Comparison of ENCODE assay signal across 1 cellular context in the genomic region with DNA sequence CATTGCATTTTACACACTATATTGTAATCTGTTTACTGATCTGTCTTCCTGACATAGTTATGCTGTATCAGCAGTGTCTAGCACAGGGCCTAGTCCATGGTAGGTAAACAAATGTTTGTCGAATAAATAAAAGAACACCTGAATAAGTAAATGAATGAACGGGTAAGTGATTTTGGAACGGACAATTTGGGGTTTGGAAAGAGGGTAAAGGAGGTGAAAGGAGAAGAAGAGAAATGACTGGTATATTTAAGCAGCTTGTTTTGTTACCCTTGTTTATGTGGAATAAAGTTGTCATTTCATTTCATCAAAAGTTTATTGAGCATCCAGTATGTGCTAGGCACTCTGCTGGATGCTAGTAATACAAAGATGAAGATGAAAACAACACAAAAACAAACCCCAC.
A peak's percentile ranks its signal among the peaks of the same experiment; 100 is the strongest.
TF ChIP-seq lines count a peak whose summit lies in the region.

HEPN1 (plus strand) TSS at position 301 of the 400 bp plus-strand sequence.

TF ChIP-seq in HepG2, 621 proteins besides CTCF, POLR2A, EP300 and RAD21:
- peak; percentile 27; the same call in 1 of the 2 replicates for TF ChIP-seq MAFF (IDR thresholded peaks at IDR 0.05; ENCODE audit: low read depth, low read length)
- peak in 1 of 2 experiments; percentile 40; a peak in 3 of 4 replicates for TF ChIP-seq MAFK (conservative IDR thresholded peaks at IDR 0.05 in 1 of 2, IDR thresholded peaks at IDR 0.05 in 1 of 2; ENCODE audit: low read length in 2 of 2)
- no peak for TF ChIP-seq RXRB (CRISPR knock-in tag; IDR thresholded peaks at IDR 0.05; ENCODE audit: borderline replicate concordance)
